Comparison of ENCODE assay signal across 28 cellular contexts in the genomic region with DNA sequence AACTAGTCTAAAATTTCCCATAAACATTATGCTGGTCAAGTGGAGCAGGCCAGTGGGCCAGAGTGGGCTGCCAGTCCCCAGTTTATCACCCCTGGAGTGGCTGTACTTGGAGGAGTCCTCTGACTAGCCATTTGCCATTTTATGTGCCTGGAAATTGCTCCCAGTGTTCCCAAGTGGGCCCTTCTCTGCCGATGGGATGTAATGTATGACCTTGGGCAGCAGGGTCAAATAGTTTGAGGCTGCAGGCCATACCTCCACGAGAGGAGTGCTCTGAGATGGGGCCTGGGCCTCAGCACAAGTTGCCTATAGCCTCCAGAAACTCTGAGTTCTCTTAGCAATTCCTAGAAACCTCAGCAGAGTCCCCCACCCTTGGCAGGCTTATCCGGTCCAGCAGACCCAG.
"Had no signal": no experiment of that assay in that cellular context is flagged by ENCODE, and none has a peak within 500 bp of the region (broad histone marks: within the 10 kb centered on the region; RNA-seq: fewer than 3 reads in every experiment).

No MANE protein-coding gene starts in this region.

- FAIRE-seq: TTC549 had no signal

- H3K9me3 Mint-ChIP-seq: activated CD4-positive, alpha-beta T cell treated with anti-CD3 and anti-CD28 coated beads, Interleukin-2, amount 10 ng/mL, durations not matched to agents 24 days and 14 days; activated naive CD4-positive, alpha-beta T cell treated with anti-CD3 and anti-CD28 coated beads, Interleukin-2, amount 50 U/mL, for 24 hours; activated naive CD8-positive, alpha-beta T cell treated with anti-CD3 and anti-CD28 coated beads, Interleukin-2, amount 10 ng/mL, durations not matched to agents 7 days and 5 days; activated T-cell treated with anti-CD3 and anti-CD28 coated beads, Interleukin-2, amount 50 U/mL, for 24 hours; activated T-helper 2 cell treated with anti-CD3 and anti-CD28 coated beads, Interferon-gamma antibody, Interleukin-2, Interleukin-4, amounts not matched to agents 10 μg/mL and 5 μg/mL and 100 μg/mL, durations not matched to agents 14 hours and 24 hours and 36 hours; T-helper 1 cell treated with Interleukin-12 subunit alpha and Interleukin-12 subunit beta and Interleukin-4 antibody, amounts not matched to agents 30 μg/mL and 1 μg/mL, for 36 hours; T-helper 2 cell treated with Interferon-gamma antibody and Interleukin-4, amounts not matched to agents 5 μg/mL and 100 μg/mL, for 36 hours had no signal

- DNase-seq: activated CD4-positive, alpha-beta T cell treated with anti-CD3 and anti-CD28 coated beads, Interleukin-2, amount 10 ng/mL, durations not matched to agents 24 days and 14 days; activated CD4-positive, alpha-beta T cell treated with anti-CD3 and anti-CD28 coated beads, Interleukin-2, amount 50 U/mL, for 48 hours; activated CD8-positive, alpha-beta T cell treated with anti-CD3 and anti-CD28 coated beads, Interleukin-2, amount 10 ng/mL, durations not matched to agents 7 days and 5 days; activated gamma-delta T cell; activated naive CD4-positive, alpha-beta T cell treated with Interleukin-2 at 50 U/mL for 16 hours; activated naive CD8-positive, alpha-beta T cell treated with anti-CD3 and anti-CD28 coated beads, Interleukin-2, amount 10 ng/mL, durations not matched to agents 7 days and 5 days; activated T-cell treated with anti-CD3 and anti-CD28 coated beads, Interleukin-2, amount 50 U/mL, for 24 hours; amygdala; Kasumi-1; NCI-H1048; NCI-H1105 treated with DMSO at 0.1 percent for 48 hours; NCI-H1436; NCI-H1694; NCI-H1930; NCI-H2081 treated with DMSO at 0.1 percent for 48 hours; NCI-H345; NCI-H524 treated with DMSO at 0.1 percent for 48 hours; SHP77 treated with DMSO at 0.1 percent for 48 hours; SK-N-SH had no signal

- ATAC-seq: activated CD8-positive, alpha-beta T cell treated with anti-CD3 and anti-CD28 coated beads, Interleukin-2, amount 10 ng/mL, durations not matched to agents 7 days and 5 days; Panc1 had no signal

- H3K27me3 ChIP-seq: ascending aorta, MG63, SJSA1 had no signal

- H3K27ac ChIP-seq: ascending aorta, SJSA1 had no signal

- H3K4me1 ChIP-seq: ascending aorta, SJSA1 had no signal

- H3K27ac Mint-ChIP-seq: activated CD4-positive, alpha-beta T cell treated with anti-CD3 and anti-CD28 coated beads, Interleukin-2, amount 10 ng/mL, durations not matched to agents 24 days and 14 days; activated CD8-positive, alpha-beta T cell treated with anti-CD3 and anti-CD28 coated beads, Interleukin-2, amount 10 ng/mL, durations not matched to agents 7 days and 5 days; activated naive CD4-positive, alpha-beta T cell treated with anti-CD3 and anti-CD28 coated beads, Interleukin-2, amount 50 U/mL, for 24 hours; activated naive CD8-positive, alpha-beta T cell treated with anti-CD3 and anti-CD28 coated beads, Interleukin-2, amount 10 ng/mL, durations not matched to agents 7 days and 5 days; activated T-cell treated with anti-CD3 and anti-CD28 coated beads, Interleukin-2, amount 50 U/mL, for 24 hours; activated T-helper 2 cell treated with anti-CD3 and anti-CD28 coated beads, Interferon-gamma antibody, Interleukin-2, Interleukin-4, amounts not matched to agents 10 μg/mL and 5 μg/mL and 100 μg/mL, durations not matched to agents 14 hours and 24 hours and 36 hours; T-helper 1 cell treated with Interleukin-12 subunit alpha and Interleukin-12 subunit beta and Interleukin-4 antibody, amounts not matched to agents 30 μg/mL and 1 μg/mL, for 36 hours; T-helper 2 cell treated with Interferon-gamma antibody and Interleukin-4, amounts not matched to agents 5 μg/mL and 100 μg/mL, for 36 hours had no signal

- H3K27me3 Mint-ChIP-seq: activated naive CD4-positive, alpha-beta T cell treated with anti-CD3 and anti-CD28 coated beads, Interleukin-2, amount 50 U/mL, for 24 hours; activated T-cell treated with anti-CD3 and anti-CD28 coated beads, Interleukin-2, amount 50 U/mL, for 24 hours had no signal

- H3K4me2 ChIP-seq: SK-N-SH had no signal

- H3K9ac ChIP-seq: SK-N-SH had no signal

- H3K4me3 ChIP-seq: ascending aorta, MG63, SJSA1 had no signal

- H3K36me3 Mint-ChIP-seq: activated naive CD4-positive, alpha-beta T cell treated with anti-CD3 and anti-CD28 coated beads, Interleukin-2, amount 50 U/mL, for 24 hours; activated naive CD8-positive, alpha-beta T cell treated with anti-CD3 and anti-CD28 coated beads, Interleukin-2, amount 10 ng/mL, durations not matched to agents 7 days and 5 days had no signal

- H3K9me3 ChIP-seq: ascending aorta, MG63, SJSA1, SK-N-SH had no signal

- H3K4me1 Mint-ChIP-seq: activated CD4-positive, alpha-beta T cell treated with anti-CD3 and anti-CD28 coated beads, Interleukin-2, amount 10 ng/mL, durations not matched to agents 24 days and 14 days; activated naive CD4-positive, alpha-beta T cell treated with anti-CD3 and anti-CD28 coated beads, Interleukin-2, amount 50 U/mL, for 24 hours; activated naive CD8-positive, alpha-beta T cell treated with anti-CD3 and anti-CD28 coated beads, Interleukin-2, amount 10 ng/mL, durations not matched to agents 7 days and 5 days had no signal

- H3K36me3 ChIP-seq: ascending aorta, MG63, SJSA1 had no signal

- H3K9me2 ChIP-seq: SK-N-SH had no signal

- H3K4me3 Mint-ChIP-seq: activated CD4-positive, alpha-beta T cell treated with anti-CD3 and anti-CD28 coated beads, Interleukin-2, amount 10 ng/mL, durations not matched to agents 24 days and 14 days; activated CD8-positive, alpha-beta T cell treated with anti-CD3 and anti-CD28 coated beads, Interleukin-2, amount 10 ng/mL, durations not matched to agents 7 days and 5 days; activated naive CD4-positive, alpha-beta T cell treated with anti-CD3 and anti-CD28 coated beads, Interleukin-2, amount 50 U/mL, for 24 hours; activated naive CD8-positive, alpha-beta T cell treated with anti-CD3 and anti-CD28 coated beads, Interleukin-2, amount 10 ng/mL, durations not matched to agents 7 days and 5 days; activated T-cell treated with anti-CD3 and anti-CD28 coated beads, Interleukin-2, amount 50 U/mL, for 24 hours; T-helper 1 cell treated with Interleukin-12 subunit alpha and Interleukin-12 subunit beta and Interleukin-4 antibody, amounts not matched to agents 30 μg/mL and 1 μg/mL, for 36 hours; T-helper 2 cell treated with Interferon-gamma antibody and Interleukin-4, amounts not matched to agents 5 μg/mL and 100 μg/mL, for 36 hours had no signal
